In the genomic region with DNA sequence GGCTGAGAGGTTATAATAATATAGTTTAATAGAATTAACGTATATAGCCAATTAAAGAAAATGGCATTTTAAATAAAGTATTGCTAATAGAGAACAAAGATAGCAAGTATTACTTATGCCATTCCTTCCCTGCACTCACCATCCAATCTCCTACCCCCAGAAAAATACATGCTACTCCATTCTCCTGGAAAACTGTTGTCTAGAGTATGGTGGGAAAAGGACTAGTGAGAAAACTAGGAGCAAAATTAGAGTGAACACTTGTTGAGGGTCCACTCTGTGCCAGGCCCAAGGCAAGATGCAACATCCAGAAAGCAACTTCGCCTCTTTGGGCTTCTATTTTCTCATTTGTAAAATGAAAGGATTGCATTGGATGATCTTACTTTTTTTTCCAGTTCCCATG, we compare ENCODE assay signal across 1 cellular context.
TF ChIP-seq lines count a peak whose summit lies in the region.

No MANE protein-coding gene starts in this region.

TF ChIP-seq in WTC11, 78 proteins besides CTCF, POLR2A, EP300 and RAD21 (continued from another document):
- TF ChIP-seq ZNF281 (CRISPR knock-in tag; IDR thresholded peaks at IDR 0.05) (no peak), E2F4 (CRISPR knock-in tag; IDR thresholded peaks at IDR 0.05; ENCODE audit: borderline replicate concordance, low read depth) (no peak), AR (CRISPR knock-in tag; IDR thresholded peaks at IDR 0.05) (no peak), PRRX2 (CRISPR knock-in tag; IDR thresholded peaks at IDR 0.05) (no peak), ZNF416 (CRISPR knock-in tag; IDR thresholded peaks at IDR 0.05) (no peak), ATF6 (CRISPR knock-in tag; IDR thresholded peaks at IDR 0.05) (no peak), KAT7 (CRISPR knock-in tag; IDR thresholded peaks at IDR 0.05; ENCODE audit: borderline replicate concordance) (no peak), ZNF671 (CRISPR knock-in tag; IDR thresholded peaks at IDR 0.05) (no peak)
- TF ChIP-seq, protein P1, sequence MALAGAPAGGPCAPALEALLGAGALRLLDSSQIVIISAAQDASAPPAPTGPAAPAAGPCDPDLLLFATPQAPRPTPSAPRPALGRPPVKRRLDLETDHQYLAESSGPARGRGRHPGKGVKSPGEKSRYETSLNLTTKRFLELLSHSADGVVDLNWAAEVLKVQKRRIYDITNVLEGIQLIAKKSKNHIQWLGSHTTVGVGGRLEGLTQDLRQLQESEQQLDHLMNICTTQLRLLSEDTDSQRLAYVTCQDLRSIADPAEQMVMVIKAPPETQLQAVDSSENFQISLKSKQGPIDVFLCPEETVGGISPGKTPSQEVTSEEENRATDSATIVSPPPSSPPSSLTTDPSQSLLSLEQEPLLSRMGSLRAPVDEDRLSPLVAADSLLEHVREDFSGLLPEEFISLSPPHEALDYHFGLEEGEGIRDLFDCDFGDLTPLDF (CRISPR knock-in tag; IDR thresholded peaks at IDR 0.05) = no peak
- TF ChIP-seq, protein P2, sequence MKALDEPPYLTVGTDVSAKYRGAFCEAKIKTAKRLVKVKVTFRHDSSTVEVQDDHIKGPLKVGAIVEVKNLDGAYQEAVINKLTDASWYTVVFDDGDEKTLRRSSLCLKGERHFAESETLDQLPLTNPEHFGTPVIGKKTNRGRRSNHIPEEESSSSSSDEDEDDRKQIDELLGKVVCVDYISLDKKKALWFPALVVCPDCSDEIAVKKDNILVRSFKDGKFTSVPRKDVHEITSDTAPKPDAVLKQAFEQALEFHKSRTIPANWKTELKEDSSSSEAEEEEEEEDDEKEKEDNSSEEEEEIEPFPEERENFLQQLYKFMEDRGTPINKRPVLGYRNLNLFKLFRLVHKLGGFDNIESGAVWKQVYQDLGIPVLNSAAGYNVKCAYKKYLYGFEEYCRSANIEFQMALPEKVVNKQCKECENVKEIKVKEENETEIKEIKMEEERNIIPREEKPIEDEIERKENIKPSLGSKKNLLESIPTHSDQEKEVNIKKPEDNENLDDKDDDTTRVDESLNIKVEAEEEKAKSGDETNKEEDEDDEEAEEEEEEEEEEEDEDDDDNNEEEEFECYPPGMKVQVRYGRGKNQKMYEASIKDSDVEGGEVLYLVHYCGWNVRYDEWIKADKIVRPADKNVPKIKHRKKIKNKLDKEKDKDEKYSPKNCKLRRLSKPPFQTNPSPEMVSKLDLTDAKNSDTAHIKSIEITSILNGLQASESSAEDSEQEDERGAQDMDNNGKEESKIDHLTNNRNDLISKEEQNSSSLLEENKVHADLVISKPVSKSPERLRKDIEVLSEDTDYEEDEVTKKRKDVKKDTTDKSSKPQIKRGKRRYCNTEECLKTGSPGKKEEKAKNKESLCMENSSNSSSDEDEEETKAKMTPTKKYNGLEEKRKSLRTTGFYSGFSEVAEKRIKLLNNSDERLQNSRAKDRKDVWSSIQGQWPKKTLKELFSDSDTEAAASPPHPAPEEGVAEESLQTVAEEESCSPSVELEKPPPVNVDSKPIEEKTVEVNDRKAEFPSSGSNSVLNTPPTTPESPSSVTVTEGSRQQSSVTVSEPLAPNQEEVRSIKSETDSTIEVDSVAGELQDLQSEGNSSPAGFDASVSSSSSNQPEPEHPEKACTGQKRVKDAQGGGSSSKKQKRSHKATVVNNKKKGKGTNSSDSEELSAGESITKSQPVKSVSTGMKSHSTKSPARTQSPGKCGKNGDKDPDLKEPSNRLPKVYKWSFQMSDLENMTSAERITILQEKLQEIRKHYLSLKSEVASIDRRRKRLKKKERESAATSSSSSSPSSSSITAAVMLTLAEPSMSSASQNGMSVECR (CRISPR knock-in tag; IDR thresholded peaks at IDR 0.05; ENCODE audit: borderline replicate concordance) = no peak
- TF ChIP-seq, protein P3, sequence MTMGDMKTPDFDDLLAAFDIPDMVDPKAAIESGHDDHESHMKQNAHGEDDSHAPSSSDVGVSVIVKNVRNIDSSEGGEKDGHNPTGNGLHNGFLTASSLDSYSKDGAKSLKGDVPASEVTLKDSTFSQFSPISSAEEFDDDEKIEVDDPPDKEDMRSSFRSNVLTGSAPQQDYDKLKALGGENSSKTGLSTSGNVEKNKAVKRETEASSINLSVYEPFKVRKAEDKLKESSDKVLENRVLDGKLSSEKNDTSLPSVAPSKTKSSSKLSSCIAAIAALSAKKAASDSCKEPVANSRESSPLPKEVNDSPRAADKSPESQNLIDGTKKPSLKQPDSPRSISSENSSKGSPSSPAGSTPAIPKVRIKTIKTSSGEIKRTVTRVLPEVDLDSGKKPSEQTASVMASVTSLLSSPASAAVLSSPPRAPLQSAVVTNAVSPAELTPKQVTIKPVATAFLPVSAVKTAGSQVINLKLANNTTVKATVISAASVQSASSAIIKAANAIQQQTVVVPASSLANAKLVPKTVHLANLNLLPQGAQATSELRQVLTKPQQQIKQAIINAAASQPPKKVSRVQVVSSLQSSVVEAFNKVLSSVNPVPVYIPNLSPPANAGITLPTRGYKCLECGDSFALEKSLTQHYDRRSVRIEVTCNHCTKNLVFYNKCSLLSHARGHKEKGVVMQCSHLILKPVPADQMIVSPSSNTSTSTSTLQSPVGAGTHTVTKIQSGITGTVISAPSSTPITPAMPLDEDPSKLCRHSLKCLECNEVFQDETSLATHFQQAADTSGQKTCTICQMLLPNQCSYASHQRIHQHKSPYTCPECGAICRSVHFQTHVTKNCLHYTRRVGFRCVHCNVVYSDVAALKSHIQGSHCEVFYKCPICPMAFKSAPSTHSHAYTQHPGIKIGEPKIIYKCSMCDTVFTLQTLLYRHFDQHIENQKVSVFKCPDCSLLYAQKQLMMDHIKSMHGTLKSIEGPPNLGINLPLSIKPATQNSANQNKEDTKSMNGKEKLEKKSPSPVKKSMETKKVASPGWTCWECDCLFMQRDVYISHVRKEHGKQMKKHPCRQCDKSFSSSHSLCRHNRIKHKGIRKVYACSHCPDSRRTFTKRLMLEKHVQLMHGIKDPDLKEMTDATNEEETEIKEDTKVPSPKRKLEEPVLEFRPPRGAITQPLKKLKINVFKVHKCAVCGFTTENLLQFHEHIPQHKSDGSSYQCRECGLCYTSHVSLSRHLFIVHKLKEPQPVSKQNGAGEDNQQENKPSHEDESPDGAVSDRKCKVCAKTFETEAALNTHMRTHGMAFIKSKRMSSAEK (CRISPR knock-in tag; IDR thresholded peaks at IDR 0.05; ENCODE audit: borderline replicate concordance) = no peak
TF ChIP-seq in WTC11: peak in this region for 0.
